ENCODE assay signal across 8 cellular contexts in genomic region chr10:86399879-86400704, GRCh38. TPM values are rescaled to one million over a fixed set of nuclear protein-coding genes. Genes with fewer than 3 reads are reported as not detected.
DNase-seq lines count a peak whose midpoint lies in the region; ATAC-seq and TF ChIP-seq lines count a peak whose summit lies in the region.

No MANE protein-coding gene starts in this region.

- peak overlapping the region; percentile 99 for H2AFZ ChIP-seq in mammary epithelial cell (ENCODE audit: low read depth, low read length)
- H2AFZ ChIP-seq in smooth muscle cell (ENCODE audit: low read depth): peak overlapping the region; percentile 74

- no TSS peak for BruUV-seq in mammary epithelial cell (replicated peaks; lab: Mats Ljungman, UMichigan)

- DNase-seq in AG09309 (ENCODE audit: low read depth) (peak; percentile 73), NCI-H2196 (lab: John Stamatoyannopoulos, UW; ENCODE audit: unreplicated experiment) (peak; percentile 91), mammary epithelial cell (peak; percentile 95), iPS-NIHi7 (ENCODE audit: extremely low spot score) (peak; percentile 94), smooth muscle cell (lab: John Stamatoyannopoulos, UW; ENCODE audit: unreplicated experiment) (peak; percentile 84)

- in situ Hi-C loops in mammary epithelial cell (cut with MboI; ENCODE audit: low sequenced_read_pairs in 2 of 2): loop anchor here (10.0 kb wide), 1 partner anchor 185 kb away; no protein-coding TSS in a partner anchor

- H3K4me3 ChIP-seq in AG09309 (ENCODE audit: control insufficient read depth, low read depth, low read length) (peak overlapping the region; percentile 89), mammary epithelial cell (replicated peaks in 1 of 3; ENCODE audit: insufficient read depth in 1 of 3, low read depth in 2 of 3, low read length in 3 of 3) (peak overlapping the region; percentile 68 to 83 (median 79)), smooth muscle cell (peak overlapping the region; percentile 57)

- H3K36me3 ChIP-seq in mammary epithelial cell (ENCODE audit: insufficient read depth, low read length) (no peaks in the 10 kb centered on the region), smooth muscle cell (ENCODE audit: low read depth) (no peaks in the 10 kb centered on the region)

- dilution Hi-C loops in mammary epithelial cell (cut with HindIII; ENCODE audit: low sequenced_read_pairs): no loop called here

- H3K79me2 ChIP-seq in mammary epithelial cell (ENCODE audit: insufficient read depth, low read length): no peaks in the 10 kb centered on the region
- no peaks in the 10 kb centered on the region for H3K79me2 ChIP-seq in smooth muscle cell (ENCODE audit: low read depth)

- 2% methylated on average over 17 of the region's 90 CpGs for WGBS in mammary epithelial cell (ENCODE audit: low coverage, missing lambda C conversion rate)
- 1% methylated on average over 61 of the region's 90 CpGs for WGBS in smooth muscle cell (ENCODE audit: low lambda C conversion rate)

- peak; percentile 95 for ATAC-seq in GM18907 (IDR thresholded peaks at IDR 0.05; ENCODE audit: unreplicated experiment)
- peak; percentile 89 for ATAC-seq in HG03139 (IDR thresholded peaks at IDR 0.05; ENCODE audit: unreplicated experiment)

- CTCF ChIA-PET in mammary epithelial cell (lab: Charles Lee; ENCODE audit: low non-redundant PET): interaction anchor here (0.6 to 1.6 kb wide), 3 partner anchors 185 to 1860 kb away, joined by 3 to 13 read pairs (median 4); no protein-coding TSS in a partner anchor

- H3K9ac ChIP-seq in mammary epithelial cell (ENCODE audit: insufficient read depth, low read length) (peak overlapping the region; percentile 36), smooth muscle cell (ENCODE audit: low read depth) (peak overlapping the region; percentile 46)

- H4K20me1 ChIP-seq in mammary epithelial cell (ENCODE audit: insufficient read depth, low read length) (no peaks in the 10 kb centered on the region), smooth muscle cell (ENCODE audit: low read depth) (no peaks in the 10 kb centered on the region)

- H3K4me2 ChIP-seq in mammary epithelial cell (ENCODE audit: insufficient read depth, low read depth, low read length) (peak overlapping the region; percentile 97), smooth muscle cell (peak overlapping the region; percentile 81)

- H3F3A ChIP-seq in smooth muscle cell (ENCODE audit: low read depth): peaks cover 4% of the 10 kb centered on the region

- H3K4me1 ChIP-seq in mammary epithelial cell (ENCODE audit: insufficient read depth, low read length) (peaks cover 31% of the 10 kb centered on the region), smooth muscle cell (ENCODE audit: low read depth) (peaks cover 12% of the 10 kb centered on the region)

- intact Hi-C loops in mammary epithelial cell (cut with micrococcal nuclease): loop anchor here (1.0 to 5.0 kb wide), 4 partner anchors 42 to 561 kb away; partner anchors contain the start of gene WAPL

- TF ChIP-seq CTCF in AG09309 (IDR thresholded peaks at IDR 0.05; ENCODE audit: control insufficient read depth, insufficient read depth, low read depth, low read length, missing control alignments) (peak; percentile 92), VCaP (conservative IDR thresholded peaks at IDR 0.05) (peak; percentile 95), mammary epithelial cell (conservative IDR thresholded peaks at IDR 0.05 in 1 of 2, IDR thresholded peaks at IDR 0.05 in 1 of 2; ENCODE audit: extremely low read depth in 1 of 2, insufficient read depth in 1 of 2, low read depth in 1 of 2, low read length in 2 of 2) (peak; percentile 79 to 94), smooth muscle cell (IDR thresholded peaks at IDR 0.05; ENCODE audit: borderline replicate concordance, insufficient read depth, poor library complexity, severe bottlenecking) (peak; percentile 79)

- H3K27me3 ChIP-seq in mammary epithelial cell (ENCODE audit: insufficient read depth, low read length) (no peaks in the 10 kb centered on the region), smooth muscle cell (ENCODE audit: low read depth) (peaks cover 17% of the 10 kb centered on the region)

- H3K9me3 ChIP-seq in mammary epithelial cell (replicated peaks; ENCODE audit: insufficient read depth, low read length) (no peaks in the 10 kb centered on the region), smooth muscle cell (replicated peaks; ENCODE audit: low read depth) (no peaks in the 10 kb centered on the region)

- peak overlapping the region; percentile 82 for H3K27ac ChIP-seq in VCaP
- H3K27ac ChIP-seq in mammary epithelial cell (ENCODE audit: insufficient read depth, low read depth, low read length): peak overlapping the region; percentile 27
- H3K27ac ChIP-seq in smooth muscle cell (ENCODE audit: low read depth): peak overlapping the region; percentile 72

RNA-seq across cellular contexts. Expression of gene GRID1, which starts 33.5 kb away (rescaled TPM):
- total RNA-seq in mammary epithelial cell: under 1 TPM in 1 of 2 donors, not detected in 1; under 0.01 TPM
- 0.02 TPM for polyA plus RNA-seq in mammary epithelial cell
- polyA minus RNA-seq in mammary epithelial cell: not detected
- total RNA-seq in smooth muscle cell: 7.4 and 7.5 TPM in 2 replicates
- polyA plus RNA-seq in smooth muscle cell: 3.1 and 4.4 TPM in 2 replicates

Comparison
In these comparisons a context has a peak if more than half of its experiments do, and no peak if none do; other contexts are left out.
1. Peak in every context shown above with its lines: DNase-seq, ATAC-seq, H3K4me3 ChIP-seq and H3K27ac ChIP-seq.
2. H3K27ac ChIP-seq: peak in every context shown above with its lines; median percentile 82 in VCaP; 72 in smooth muscle cell; 27 in mammary epithelial cell.